In the genomic region with DNA sequence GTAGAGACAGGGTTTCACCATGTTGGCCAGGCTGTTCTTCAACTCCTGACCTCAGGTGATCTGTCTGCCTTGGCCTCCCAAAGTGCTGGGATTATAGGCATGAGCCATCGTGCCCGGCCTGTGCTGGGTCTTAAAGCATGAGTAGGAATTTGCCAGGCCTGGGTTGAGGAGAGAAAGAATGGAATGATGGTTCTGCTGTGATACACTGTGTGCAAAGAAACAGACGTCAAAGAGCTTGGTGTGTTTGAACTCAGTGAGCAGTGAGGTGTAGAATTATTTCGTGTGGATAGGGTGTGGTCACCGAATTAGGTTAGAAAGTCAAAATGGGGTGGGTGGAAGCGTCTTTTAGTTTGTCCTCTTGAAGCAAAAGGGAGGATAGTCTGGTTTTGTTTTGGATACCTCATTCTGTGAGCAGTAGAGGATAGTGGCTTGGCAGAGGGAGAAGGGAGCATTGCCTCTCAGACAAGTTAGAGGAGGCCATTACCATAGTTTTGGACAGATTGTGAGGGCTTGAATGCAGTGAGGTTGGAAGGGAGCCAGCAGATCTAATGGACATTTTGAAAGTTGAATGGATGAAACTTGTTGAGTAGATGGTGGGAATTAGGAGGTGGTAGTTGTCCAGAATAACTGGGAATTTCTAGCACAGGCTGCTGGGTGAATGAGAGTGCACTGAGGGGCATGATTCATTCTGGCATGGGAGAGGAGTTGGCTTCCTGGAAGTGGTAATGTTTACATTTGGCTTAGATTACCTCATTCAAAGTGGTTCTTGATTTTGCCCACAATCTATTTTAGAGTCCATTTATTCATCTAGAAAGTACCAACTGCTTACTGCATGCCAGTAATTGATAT, we compare ENCODE assay signal across 9 cellular contexts. TPM values are rescaled to one million over a fixed set of nuclear protein-coding genes. Genes with fewer than 3 reads are reported as not detected.
DNase-seq lines count a peak whose midpoint lies in the region; ATAC-seq and TF ChIP-seq lines count a peak whose summit lies in the region.
"Had no signal": no experiment of that assay in that cellular context is flagged by ENCODE, and none has a peak within 500 bp of the region (broad histone marks: within the 10 kb centered on the region; RNA-seq: fewer than 3 reads in every experiment).

No MANE protein-coding gene starts in this region.

- H2BK12ac ChIP-seq in neuronal stem cell (ENCODE audit: low read length) = no peak overlapping the region

- peaks cover 0 to 7% of the 10 kb centered on the region in 2 donors for H3K9me3 ChIP-seq in neuronal stem cell (replicated peaks in 1 of 2; ENCODE audit: control insufficient read depth in 2 of 2, insufficient read depth in 1 of 2, low read depth in 1 of 2, low read length in 2 of 2)
- H3K9me3 ChIP-seq: gastrocnemius medialis had no signal

- H3K18ac ChIP-seq in neuronal stem cell (ENCODE audit: low read length) = no peak overlapping the region

- ATAC-seq in GM18868 (IDR thresholded peaks at IDR 0.05; ENCODE audit: unreplicated experiment) (peak; percentile 49), HG03342 (IDR thresholded peaks at IDR 0.05; ENCODE audit: unreplicated experiment) (peak; percentile 26), SK-N-SH treated with all-trans-retinoic acid at 6 μM for 48 hours (peak; percentile 67)

- H3K27me3 ChIP-seq in ACC112 (ENCODE audit: insufficient read depth, low read length) (no peaks in the 10 kb centered on the region), neuronal stem cell (ENCODE audit: control insufficient read depth in 3 of 3, insufficient read depth in 3 of 3, low read depth in 1 of 3, low read length in 3 of 3) (no peaks in the 10 kb centered on the region)
- H3K27me3 ChIP-seq: gastrocnemius medialis had no signal

- no peak overlapping the region for H2AK5ac ChIP-seq in neuronal stem cell (ENCODE audit: low read depth, low read length)

- H3K36me3 ChIP-seq in ACC112 (ENCODE audit: insufficient read depth, low read length) = no peaks in the 10 kb centered on the region
- no peaks in the 10 kb centered on the region for H3K36me3 ChIP-seq in neuronal stem cell (replicated peaks in 1 of 2; ENCODE audit: control insufficient read depth in 2 of 2, insufficient read depth in 2 of 2, low read length in 2 of 2)
- H3K36me3 ChIP-seq: gastrocnemius medialis had no signal

- H2BK120ac ChIP-seq in neuronal stem cell (ENCODE audit: low read depth, low read length) = no peak overlapping the region

- no peak overlapping the region for H2BK15ac ChIP-seq in neuronal stem cell (ENCODE audit: low read length)

- H3K4me1 ChIP-seq in ACC112 (ENCODE audit: control insufficient read depth, insufficient read depth, low read length, unreplicated experiment) (peaks cover 60% of the 10 kb centered on the region), neuronal stem cell (ENCODE audit: control insufficient read depth in 2 of 2, insufficient read depth in 1 of 2, low read depth in 1 of 2, low read length in 2 of 2) (peaks cover 10 to 17% of the 10 kb centered on the region in 2 donors)

- H3K23ac ChIP-seq in neuronal stem cell (ENCODE audit: low read depth, low read length, poor library complexity) = no peak overlapping the region

- peaks cover 85% of the 10 kb centered on the region for H3K79me2 ChIP-seq in ACC112 (ENCODE audit: control insufficient read depth, insufficient read depth, low read length, unreplicated experiment)

- no peak overlapping the region for H3K4me2 ChIP-seq in neuronal stem cell (ENCODE audit: insufficient read depth, low read length, poor library complexity, severe bottlenecking)

- H3K9ac ChIP-seq in neuronal stem cell (ENCODE audit: low read depth, low read length, poor library complexity) = no peak overlapping the region

- H2BK5ac ChIP-seq in neuronal stem cell (ENCODE audit: low read length) = no peak overlapping the region

- H3K4me3 ChIP-seq in ACC112 (ENCODE audit: low read depth, low read length) (no peak overlapping the region), neuronal stem cell (ENCODE audit: low read length in 2 of 2) (no peak overlapping the region)
- H3K4me3 ChIP-seq: gastrocnemius medialis had no signal

- H3K27ac ChIP-seq in ACC112 (ENCODE audit: low read depth, low read length) = peak overlapping the region; percentile 84
- H3K27ac ChIP-seq in neuronal stem cell (replicated peaks; ENCODE audit: low read length) = no peak overlapping the region
- H3K27ac ChIP-seq: gastrocnemius medialis had no signal

- H4K91ac ChIP-seq in neuronal stem cell (ENCODE audit: low read depth, low read length, poor library complexity) = no peak overlapping the region

- H2AFZ ChIP-seq in ACC112 (ENCODE audit: low read length, unreplicated experiment) (no peak overlapping the region), neuronal stem cell (ENCODE audit: low read length) (no peak overlapping the region)

- peaks cover 3% of the 10 kb centered on the region for H3K79me1 ChIP-seq in neuronal stem cell (ENCODE audit: low read depth, low read length)

- DNase-seq in dedifferentiated amniotic fluid mesenchymal stem cell (ENCODE audit: extremely low spot score) (peak; percentile 79), non-pigmented ciliary epithelial cell (ENCODE audit: low read depth) (peak; percentile 78), NCI-H187 (lab: John Stamatoyannopoulos, UW) (no peak), neuronal stem cell (ENCODE audit: low spot score) (no peak)
- DNase-seq: gastrocnemius medialis had no signal

- WGBS in neuronal stem cell (ENCODE audit: extremely low coverage in 2 of 2, insufficient read length in 2 of 2, insufficient replicate concordance in 1 of 2), 2 donors = no CpG with 5 or more reads among the region's 6 CpGs

- H3K4ac ChIP-seq in neuronal stem cell (ENCODE audit: low read length) = no peak overlapping the region

- no peak overlapping the region for H3K14ac ChIP-seq in neuronal stem cell (ENCODE audit: low read length)

- H4K8ac ChIP-seq in neuronal stem cell (ENCODE audit: low read depth, low read length) = no peak overlapping the region

TF ChIP-seq in SK-N-SH treated with all-trans-retinoic acid at 6 μM for 48 hours, 23 proteins besides CTCF, POLR2A, EP300 and RAD21:
- TF ChIP-seq ESRRG (CRISPR knock-in tag; IDR thresholded peaks at IDR 0.05) (no peak), ZNF8 (CRISPR knock-in tag; IDR thresholded peaks at IDR 0.05) (no peak), TSHZ2 (CRISPR knock-in tag; IDR thresholded peaks at IDR 0.05) (no peak), ISL1 (CRISPR knock-in tag; IDR thresholded peaks at IDR 0.05) (peak; percentile 77), PPARA (CRISPR knock-in tag; IDR thresholded peaks at IDR 0.05; ENCODE audit: borderline replicate concordance) (no peak), CSDC2 (CRISPR knock-in tag; IDR thresholded peaks at IDR 0.05) (no peak; the same call in 1 of the 2 replicates), ZNF565 (CRISPR knock-in tag; conservative IDR thresholded peaks at IDR 0.05; ENCODE audit: low read depth) (no peak)
- TF ChIP-seq, protein P1, sequence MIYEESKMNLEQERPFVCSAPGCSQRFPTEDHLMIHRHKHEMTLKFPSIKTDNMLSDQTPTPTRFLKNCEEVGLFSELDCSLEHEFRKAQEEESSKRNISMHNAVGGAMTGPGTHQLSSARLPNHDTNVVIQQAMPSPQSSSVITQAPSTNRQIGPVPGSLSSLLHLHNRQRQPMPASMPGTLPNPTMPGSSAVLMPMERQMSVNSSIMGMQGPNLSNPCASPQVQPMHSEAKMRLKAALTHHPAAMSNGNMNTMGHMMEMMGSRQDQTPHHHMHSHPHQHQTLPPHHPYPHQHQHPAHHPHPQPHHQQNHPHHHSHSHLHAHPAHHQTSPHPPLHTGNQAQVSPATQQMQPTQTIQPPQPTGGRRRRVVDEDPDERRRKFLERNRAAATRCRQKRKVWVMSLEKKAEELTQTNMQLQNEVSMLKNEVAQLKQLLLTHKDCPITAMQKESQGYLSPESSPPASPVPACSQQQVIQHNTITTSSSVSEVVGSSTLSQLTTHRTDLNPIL (CRISPR knock-in tag; IDR thresholded peaks at IDR 0.05; ENCODE audit: low read depth) = peak; percentile 52; the same call in 1 of the 2 replicates

RNA-seq across cellular contexts. Expression of gene AKAP13, which starts 27.2 kb away (rescaled TPM):
- 13.1 TPM for polyA plus RNA-seq in neuronal stem cell (2013, experiment 1 of 2)
- 13.0 TPM for polyA plus RNA-seq in neuronal stem cell (2013, experiment 2 of 2)

Comparison
In these comparisons a context has a peak if more than half of its experiments do, and no peak if none do; other contexts are left out.
1. DNase-seq: peak in dedifferentiated amniotic fluid mesenchymal stem cell (single experiment) and non-pigmented ciliary epithelial cell (single experiment); none in NCI-H187 (0 of 2) and neuronal stem cell (single experiment).
2. Peak in every context shown above with its lines, with median percentiles within 50 percentile points of each other: ATAC-seq.